12 cellular contexts compared by ENCODE assay signal in the genomic region with DNA sequence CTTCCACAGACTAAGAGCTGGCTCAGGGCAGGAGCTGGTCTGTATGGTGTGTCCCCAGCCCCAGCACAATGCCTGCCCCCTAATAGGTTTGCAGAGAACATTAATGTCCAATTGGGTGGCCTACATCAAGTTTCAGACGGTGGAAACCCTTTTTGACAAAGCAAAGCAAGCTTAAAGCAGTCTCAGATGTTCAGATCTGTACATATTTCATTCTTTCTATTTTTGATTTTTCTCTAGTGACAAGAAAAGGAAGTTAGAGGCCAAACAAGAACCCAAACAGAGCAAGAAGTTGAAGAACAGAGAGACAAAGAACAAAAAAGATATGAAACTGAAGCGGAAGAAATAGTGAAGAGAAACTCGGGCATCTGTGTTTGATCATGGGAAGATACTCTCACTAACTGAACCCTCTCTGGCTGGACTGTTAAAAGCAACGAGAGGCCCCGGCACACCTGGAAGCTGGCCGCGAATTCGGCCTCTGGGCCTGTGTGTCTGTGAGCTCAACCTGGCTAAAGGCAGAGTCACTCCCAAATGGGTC.
DNase-seq lines count a peak whose midpoint lies in the region; ATAC-seq lines count a peak whose summit lies in the region.
"Had no signal": no experiment of that assay in that cellular context is flagged by ENCODE, and none has a peak within 500 bp of the region (broad histone marks: within the 10 kb centered on the region; RNA-seq: fewer than 3 reads in every experiment).

No MANE protein-coding gene starts in this region.

- H3K27ac Mint-ChIP-seq in stimulated activated effector memory CD8-positive, alpha-beta T cell treated with anti-CD3 and anti-CD28 coated beads, Interleukin-12 subunit alpha, Interleukin-12 subunit beta, amount 100 ng/mL, for 72 hours = peak overlapping the region; percentile 10

- no peaks in the 10 kb centered on the region for H3K4me1 Mint-ChIP-seq in stimulated activated effector memory CD8-positive, alpha-beta T cell treated with anti-CD3 and anti-CD28 coated beads, Interleukin-12 subunit alpha, Interleukin-12 subunit beta, amount 100 ng/mL, for 72 hours

- DNase-seq in NOMO-1 treated with DMSO at 0.1 percent for 48 hours (lab: John Stamatoyannopoulos, UW; ENCODE audit: unreplicated experiment) (peak; percentile 19), NOMO-1 treated with dmso at 0.1 percent for 144 hours (lab: John Stamatoyannopoulos, UW; ENCODE audit: unreplicated experiment) (no peak), NCI-H1417 treated with DMSO at 0.1 percent for 48 hours (lab: John Stamatoyannopoulos, UW) (no peak), SKM-1 (lab: John Stamatoyannopoulos, UW; ENCODE audit: unreplicated experiment) (no peak), amygdala (lab: John Stamatoyannopoulos, UW) (no peak)
- no peak for DNase-seq in stimulated activated effector memory CD8-positive, alpha-beta T cell treated with anti-CD3 and anti-CD28 coated beads, Interleukin-12 subunit alpha, Interleukin-12 subunit beta, amount 100 ng/mL, for 72 hours (ENCODE audit: low spot score in 2 of 2)
- DNase-seq: activated T-cell treated with anti-CD3 and anti-CD28 coated beads, Interleukin-2, amount 50 U/mL, for 1 hour; dermis blood vessel endothelial cell; GDM1; SK-N-SH had no signal

- H3K9me3 Mint-ChIP-seq in stimulated activated effector memory CD8-positive, alpha-beta T cell treated with anti-CD3 and anti-CD28 coated beads, Interleukin-12 subunit alpha, Interleukin-12 subunit beta, amount 100 ng/mL, for 72 hours = no peaks in the 10 kb centered on the region

- H3K36me3 Mint-ChIP-seq in stimulated activated effector memory CD8-positive, alpha-beta T cell treated with anti-CD3 and anti-CD28 coated beads, Interleukin-12 subunit alpha, Interleukin-12 subunit beta, amount 100 ng/mL, for 72 hours = peaks cover 89% of the 10 kb centered on the region

- peak; percentile 52 for ATAC-seq in GM21576 (IDR thresholded peaks at IDR 0.05; ENCODE audit: unreplicated experiment)
- peak; percentile 42 for ATAC-seq in HG03460 (IDR thresholded peaks at IDR 0.05; ENCODE audit: unreplicated experiment)
- no peak for ATAC-seq in stimulated activated effector memory CD8-positive, alpha-beta T cell treated with anti-CD3 and anti-CD28 coated beads, Interleukin-12 subunit alpha, Interleukin-12 subunit beta, amount 100 ng/mL, for 72 hours

- H3K4me3 Mint-ChIP-seq in stimulated activated effector memory CD8-positive, alpha-beta T cell treated with anti-CD3 and anti-CD28 coated beads, Interleukin-12 subunit alpha, Interleukin-12 subunit beta, amount 100 ng/mL, for 72 hours = no peak overlapping the region
